Comparison of ENCODE assay signal across 1 cellular context in the genomic region with DNA sequence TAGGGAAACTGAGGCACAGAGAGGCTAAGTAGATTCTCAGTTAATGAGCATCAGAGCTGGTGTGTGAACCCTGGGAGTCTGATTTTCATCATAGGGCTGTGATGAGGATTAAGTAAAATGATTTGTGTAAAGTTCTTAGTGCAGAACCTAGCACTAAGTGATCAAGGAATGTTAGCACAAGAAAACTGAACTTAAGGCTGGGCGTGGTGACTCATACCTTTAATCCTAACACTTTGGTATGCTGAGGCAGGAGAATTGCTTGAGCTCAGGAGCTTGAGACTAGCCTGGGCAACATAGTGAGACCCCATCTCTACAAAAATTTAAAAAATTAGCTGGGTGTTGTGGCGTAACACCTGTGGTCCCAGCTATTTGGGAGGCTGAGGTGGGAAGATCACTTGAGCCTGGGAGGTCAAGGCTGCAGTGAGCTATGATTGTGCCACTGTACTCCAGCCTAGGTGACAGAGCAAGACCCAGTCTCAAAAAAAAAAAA.
TF ChIP-seq lines count a peak whose summit lies in the region.
"Not testable (repeated sequence)": the region's sequence is repeated elsewhere in the genome, so short reads cannot be mapped to it uniquely, and the experiment has no call there.

No MANE protein-coding gene starts in this region.

TF ChIP-seq in A549, 52 proteins besides CTCF, POLR2A, EP300 and RAD21:
- not testable (repeated sequence) for TF ChIP-seq FOSL2 (IDR thresholded peaks at IDR 0.05)
- TF ChIP-seq FOSL2 (CRISPR knock-in tag; IDR thresholded peaks at IDR 0.05): peak; percentile 56; the same call in 1 of the 2 replicates
